In genomic region chr3:25677121-25677520, GRCh38 we compare ENCODE assay signal across 17 cellular contexts. TPM values are rescaled to one million over a fixed set of nuclear protein-coding genes. Genes with fewer than 3 reads are reported as not detected.
A peak's percentile ranks its signal among the peaks of the same experiment; 100 is the strongest.
DNase-seq lines count a peak whose midpoint lies in the region; ATAC-seq, FAIRE-seq and TF ChIP-seq lines count a peak whose summit lies in the region.
"Had no signal": no experiment of that assay in that cellular context is flagged by ENCODE, and none has a peak within 500 bp of the region (broad histone marks: within the 10 kb centered on the region; RNA-seq: fewer than 3 reads in every experiment).

No MANE protein-coding gene starts in this region.

- TF ChIP-seq CTCF in endodermal cell (conservative IDR thresholded peaks at IDR 0.05) (no peak), HepG2 (CRISPR knock-in tag; IDR thresholded peaks at IDR 0.05) (no peak)

- no peaks in the 10 kb centered on the region for H3K79me2 ChIP-seq in HepG2 (ENCODE audit: insufficient read depth, low read length)

- no peak for TF ChIP-seq RAD21 in HepG2 (CRISPR knock-in tag; IDR thresholded peaks at IDR 0.05)

- TF ChIP-seq EP300 in HepG2 (IDR thresholded peaks at IDR 0.05; ENCODE audit: low read depth in 2 of 2, low read length in 2 of 2), result no peak
- no peak for TF ChIP-seq EP300 in HepG2 (CRISPR knock-in tag; IDR thresholded peaks at IDR 0.05; ENCODE audit: borderline replicate concordance)

- intact Hi-C loops in HepG2 (cut with micrococcal nuclease; ENCODE audit: unreplicated experiment), result no loop called here
- intact Hi-C loops in activated naive CD4-positive, alpha-beta T cell treated with anti-CD3 and anti-CD28 coated beads for 36 hours (cut with micrococcal nuclease), result no loop called here

- no peak for TF ChIP-seq POLR2A in HepG2 (IDR thresholded peaks at IDR 0.05; ENCODE audit: insufficient read depth in 1 of 2, low read depth in 2 of 2, low read length in 2 of 2)

- 82 to 100% methylated on average over 1 to 2 of the region's 2 CpGs for WGBS in endodermal cell (ENCODE audit: insufficient coverage in 1 of 2, insufficient read length in 1 of 2), 2 experiments
- 5% methylated on average over 2 of the region's 2 CpGs for WGBS in HepG2 (ENCODE audit: low lambda C conversion rate)

- no peaks in the 10 kb centered on the region for H3K27me3 ChIP-seq in endodermal cell (ENCODE audit: control insufficient read depth, insufficient read depth, low read length, poor library complexity, severe bottlenecking)
- 0 out of 5 replicates have a peak, but pooled peaks cover 0 to 4% of the 10 kb centered on the region in 2 experiments for H3K27me3 ChIP-seq in HepG2 (ENCODE audit: control insufficient read depth in 1 of 2, insufficient read depth in 2 of 2, low read length in 2 of 2)

- H3K9me3 ChIP-seq in endodermal cell (ENCODE audit: control insufficient read depth, low read length) (no peaks in the 10 kb centered on the region), HepG2 (ENCODE audit: low read length) (no peaks in the 10 kb centered on the region)

- POLR2A ChIA-PET in HepG2 (lab: Yijun Ruan, JAX), result no interaction called here

- H3K4me3 ChIP-seq in endodermal cell (ENCODE audit: low read length) (peak overlapping the region; percentile 58), HepG2 (replicated peaks in 1 of 3; ENCODE audit: insufficient read depth in 1 of 3, low read depth in 2 of 3, low read length in 3 of 3) (no peak overlapping the region; a peak in 1 of 6 replicates)

- H3K4me1 ChIP-seq in endodermal cell (ENCODE audit: control insufficient read depth, insufficient read depth, low read length) (peaks cover 6% of the 10 kb centered on the region), HepG2 (ENCODE audit: insufficient read depth, low read length) (peaks cover 30% of the 10 kb centered on the region)

- BruUV-seq in HepG2 (replicated peaks; lab: Mats Ljungman, UMichigan), result no TSS peak

- no peak overlapping the region for H3K27ac ChIP-seq in endodermal cell (ENCODE audit: low read depth, low read length)
- no peak overlapping the region for H3K27ac ChIP-seq in HepG2 (ENCODE audit: extremely low read length, insufficient read depth, low read length)

- H3K9ac ChIP-seq in endodermal cell (ENCODE audit: extremely low read depth, low read length, poor library complexity, severe bottlenecking), result no peak overlapping the region
- no peak overlapping the region for H3K9ac ChIP-seq in HepG2 (ENCODE audit: insufficient read depth, low read depth, low read length)

- no peaks in the 10 kb centered on the region for H4K20me1 ChIP-seq in HepG2 (ENCODE audit: insufficient read depth, low read length)

- no peak overlapping the region for H3K4me3 Mint-ChIP-seq in endodermal cell
- H3K4me3 Mint-ChIP-seq in effector memory CD8-positive, alpha-beta T cell, result no peak overlapping the region
- no peak overlapping the region for H3K4me3 Mint-ChIP-seq in activated naive CD4-positive, alpha-beta T cell treated with anti-CD3 and anti-CD28 coated beads for 36 hours
- H3K4me3 Mint-ChIP-seq: CD4-positive, alpha-beta memory T cell had no signal

- DNase-seq in NCI-H146 (lab: John Stamatoyannopoulos, UW), result peak; percentile 82
- DNase-seq in endodermal cell, result no peak
- DNase-seq in HepG2 (ENCODE audit: low spot score), result peak; percentile 16
- no peak for DNase-seq in effector memory CD8-positive, alpha-beta T cell
- DNase-seq in activated naive CD4-positive, alpha-beta T cell treated with anti-CD3 and anti-CD28 coated beads for 36 hours, result no peak
- no peak for DNase-seq in DMS 273 (lab: John Stamatoyannopoulos, UW; ENCODE audit: unreplicated experiment)
- DNase-seq: C1 segment of cervical spinal cord, Calu3, COR-L47, DMS153, DND-41, H7, HCEC 1CT had no signal

- FAIRE-seq in HepG2 (lab: Jason Lieb, UNC), result no peak
- FAIRE-seq: G401.6, GM12892, H1 had no signal

- H2AFZ ChIP-seq in HepG2 (ENCODE audit: low read length), result no peak overlapping the region

- no peaks in the 10 kb centered on the region for H3K36me3 ChIP-seq in endodermal cell (ENCODE audit: control insufficient read depth, insufficient read depth, low read length)
- H3K36me3 ChIP-seq in HepG2 (replicated peaks in 1 of 2; ENCODE audit: control insufficient read depth in 1 of 2, insufficient read depth in 2 of 2, low read length in 2 of 2), result no peaks in the 10 kb centered on the region

- H3K27me3 Mint-ChIP-seq in endodermal cell (ENCODE audit: insufficient read depth), result no peaks in the 10 kb centered on the region
- peaks cover 11 to 19% of the 10 kb centered on the region in 2 donors for H3K27me3 Mint-ChIP-seq in effector memory CD8-positive, alpha-beta T cell
- no peaks in the 10 kb centered on the region for H3K27me3 Mint-ChIP-seq in activated naive CD4-positive, alpha-beta T cell treated with anti-CD3 and anti-CD28 coated beads for 36 hours (ENCODE audit: low read depth)

- in situ Hi-C loops in HepG2 (cut with HindIII; ENCODE audit: extremely low pct_ligation_motif_present, low pct_unique_long_range_greater_than_20kb), result no loop called here

- ATAC-seq in HepG2, result peak; percentile 37; the same call in 2 of the 3 replicates
- no peak for ATAC-seq in effector memory CD8-positive, alpha-beta T cell (replicated peaks)

- H3K27ac Mint-ChIP-seq in endodermal cell, result no peak overlapping the region
- no peak overlapping the region for H3K27ac Mint-ChIP-seq in effector memory CD8-positive, alpha-beta T cell
- no peak overlapping the region for H3K27ac Mint-ChIP-seq in activated naive CD4-positive, alpha-beta T cell treated with anti-CD3 and anti-CD28 coated beads for 36 hours
- H3K27ac Mint-ChIP-seq: CD4-positive, alpha-beta memory T cell had no signal

- no peaks in the 10 kb centered on the region for H3K9me3 Mint-ChIP-seq in endodermal cell
- H3K9me3 Mint-ChIP-seq in effector memory CD8-positive, alpha-beta T cell, result no peaks in the 10 kb centered on the region
- no peaks in the 10 kb centered on the region for H3K9me3 Mint-ChIP-seq in activated naive CD4-positive, alpha-beta T cell treated with anti-CD3 and anti-CD28 coated beads for 36 hours
- H3K9me3 Mint-ChIP-seq: CD4-positive, alpha-beta memory T cell had no signal

- CTCF ChIA-PET in HepG2 (lab: Yijun Ruan, JAX; ENCODE audit: low intra/inter-chr PET ratio, low total read pairs), result no interaction called here
- CTCF ChIA-PET in activated naive CD4-positive, alpha-beta T cell treated with anti-CD3 and anti-CD28 coated beads for 36 hours (lab: Charles Lee), result interaction anchor here (1.5 kb wide), 1 partner anchor 8 kb away, joined by 3 read pairs; no protein-coding TSS in a partner anchor

- no peaks in the 10 kb centered on the region for H3K36me3 Mint-ChIP-seq in endodermal cell (ENCODE audit: low read depth)
- no peaks in the 10 kb centered on the region for H3K36me3 Mint-ChIP-seq in effector memory CD8-positive, alpha-beta T cell (ENCODE audit: insufficient read depth)
- H3K36me3 Mint-ChIP-seq in activated naive CD4-positive, alpha-beta T cell treated with anti-CD3 and anti-CD28 coated beads for 36 hours (ENCODE audit: low read depth), result peaks cover 1% of the 10 kb centered on the region
- H3K36me3 Mint-ChIP-seq: CD4-positive, alpha-beta memory T cell had no signal

- peak overlapping the region; percentile 25 for H3K4me2 ChIP-seq in HepG2 (ENCODE audit: low read depth, low read length)

- H3K4me1 Mint-ChIP-seq in endodermal cell, result peaks cover 17% of the 10 kb centered on the region
- H3K4me1 Mint-ChIP-seq in effector memory CD8-positive, alpha-beta T cell (ENCODE audit: low read depth in 2 of 2), result no peaks in the 10 kb centered on the region
- H3K4me1 Mint-ChIP-seq in activated naive CD4-positive, alpha-beta T cell treated with anti-CD3 and anti-CD28 coated beads for 36 hours (ENCODE audit: low read depth), result no peaks in the 10 kb centered on the region
- H3K4me1 Mint-ChIP-seq: CD4-positive, alpha-beta memory T cell had no signal

TF ChIP-seq in HepG2, 621 proteins besides CTCF, POLR2A, EP300 and RAD21 (continues in another document):
- TF ChIP-seq GATAD2A (CRISPR knock-in tag; IDR thresholded peaks at IDR 0.05), result 0 out of 2 replicates have a peak, but pooled peaks have one; percentile 18

RNA-seq across cellular contexts. Expression of gene TOP2B, which starts 12.4 kb away (rescaled TPM):
- 100 to 1,000 TPM; 182 to 209 TPM for total RNA-seq in endodermal cell
- 221 TPM for polyA plus RNA-seq in endodermal cell (2013, experiment 1 of 2)
- 192 TPM for polyA plus RNA-seq in endodermal cell (2013, experiment 2 of 2)
- 88.1 and 140 TPM in 2 replicates for total RNA-seq in HepG2 (2016; rRNA removed; fragmentation: Illumina TruSeq; extraction: Trizol)
- 5.7 and 6.6 TPM in 2 replicates for total RNA-seq in HepG2 (2016; cell fraction: cytosol; rRNA removed; fragmentation: Illumina TruSeq; extraction: Trizol; ENCODE audit: low read depth)
- total RNA-seq in HepG2 (2016; cell fraction: insoluble cytoplasmic fraction; rRNA removed; fragmentation: Illumina TruSeq; extraction: Trizol), result 85.6 and 135 TPM in 2 replicates
- 21.7 and 22.0 TPM in 2 replicates for total RNA-seq in HepG2 (2016; cell fraction: membrane; rRNA removed; fragmentation: Illumina TruSeq; extraction: Trizol)
- 78.5 and 79.6 TPM in 2 replicates for total RNA-seq in HepG2 (2016; cell fraction: nucleus; rRNA removed; fragmentation: Illumina TruSeq; extraction: Trizol)
- polyA plus RNA-seq in HepG2 (2011; rRNA removed), result 20.3 and 27.6 TPM in 2 replicates
- polyA plus RNA-seq in HepG2 (2011; cell fraction: cytosol; rRNA removed), result 7.3 and 13.7 TPM in 2 replicates
- 13.3 and 17.5 TPM in 2 replicates for polyA plus RNA-seq in HepG2 (2011; cell fraction: nucleus; rRNA removed)
- 38.5 and 59.6 TPM in 2 replicates for polyA plus RNA-seq in HepG2 (2012)
- 2.3 and 2.5 TPM in 2 replicates for polyA plus RNA-seq in HepG2 (2016; cell fraction: cytosol; fragmentation: Illumina TruSeq; extraction: Trizol; ENCODE audit: low read depth)
- 113 and 114 TPM in 2 replicates for polyA plus RNA-seq in HepG2 (2016; cell fraction: insoluble cytoplasmic fraction; fragmentation: Illumina TruSeq; extraction: Trizol; ENCODE audit: low read depth)
- 7.9 and 9.4 TPM in 2 replicates for polyA plus RNA-seq in HepG2 (2016; cell fraction: membrane; fragmentation: Illumina TruSeq; extraction: Trizol; ENCODE audit: low read depth)
- polyA plus RNA-seq in HepG2 (2016; cell fraction: nucleus; fragmentation: Illumina TruSeq; extraction: Trizol; ENCODE audit: insufficient read depth, low read depth), result 84.6 and 86.1 TPM in 2 replicates
- 10.0 and 13.4 TPM in 2 replicates for polyA minus RNA-seq in HepG2 (2011; rRNA and poly(A)+ RNA removed; ENCODE audit: low replicate concordance)
- polyA minus RNA-seq in HepG2 (2011; cell fraction: cytosol; rRNA and poly(A)+ RNA removed), result 32.4 and 35.7 TPM in 2 replicates
- polyA minus RNA-seq in HepG2 (2011; cell fraction: nucleus; rRNA and poly(A)+ RNA removed), result 94.6 and 94.9 TPM in 2 replicates
- 100 to 1,000 TPM; 113 to 114 TPM for total RNA-seq in activated naive CD4-positive, alpha-beta T cell treated with anti-CD3 and anti-CD28 coated beads for 36 hours

Comparison
In these comparisons a context has a peak if more than half of its experiments do, and no peak if none do; other contexts are left out.
1. DNase-seq: peak in NCI-H146 (single experiment) and HepG2 (single experiment); none in endodermal cell (single experiment), effector memory CD8-positive, alpha-beta T cell (0 of 3), activated naive CD4-positive, alpha-beta T cell treated with anti-CD3 and anti-CD28 coated beads for 36 hours (single experiment) and DMS 273 (single experiment).